In the genomic region with DNA sequence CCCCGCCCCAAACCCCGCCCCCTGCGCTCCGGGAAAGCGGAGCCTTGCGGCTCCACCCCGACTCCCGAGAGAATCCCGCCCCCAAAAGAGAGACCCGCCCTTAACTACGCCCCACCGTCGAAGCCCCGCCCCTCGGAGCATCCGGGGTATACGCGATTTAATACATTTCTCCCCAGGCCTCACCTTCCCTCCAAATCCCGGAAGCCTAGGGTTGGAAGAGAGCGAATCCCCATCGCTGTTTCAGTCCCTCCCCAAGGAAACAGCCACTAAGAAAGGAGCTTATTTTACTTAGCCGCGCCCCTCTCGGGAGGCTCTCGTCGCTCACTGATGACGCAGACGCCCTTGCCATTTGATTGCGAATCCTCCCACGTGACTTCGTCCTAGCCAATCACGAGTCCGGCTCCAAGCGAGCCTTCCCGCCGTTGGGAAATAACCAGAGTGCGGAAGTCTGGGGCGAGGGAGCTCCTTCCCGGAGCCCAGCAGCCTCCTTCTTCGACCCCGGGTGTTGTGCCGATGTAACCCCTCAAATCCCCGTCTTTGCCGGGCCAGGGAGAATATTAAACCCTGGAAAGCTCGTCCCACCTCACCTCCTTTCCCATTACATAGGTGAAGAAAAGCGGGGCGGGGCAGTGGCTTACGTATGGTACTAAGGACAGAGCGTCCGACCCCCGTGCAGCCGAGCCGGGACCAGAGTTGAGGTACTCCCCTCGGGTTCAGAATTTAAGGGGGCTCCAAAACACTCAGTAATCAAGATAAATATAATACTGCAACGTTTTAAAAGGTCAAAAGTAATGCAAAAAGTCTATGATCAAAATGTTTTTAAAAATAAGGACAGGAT, we compare ENCODE assay signal across 8 cellular contexts.
DNase-seq lines count a peak whose midpoint lies in the region; ATAC-seq and TF ChIP-seq lines count a peak whose summit lies in the region.

No MANE protein-coding gene starts in this region.

- peak overlapping the region; percentile 70 to 96 (median 90) for H3K27ac ChIP-seq in skin epidermis

- H3K4me3 ChIP-seq in WI38 (ENCODE audit: low read depth, low read length) (peak overlapping the region; percentile 83), cardiac fibroblast (replicated peaks in 1 of 2; ENCODE audit: low read depth in 2 of 2, low read length in 2 of 2) (peak overlapping the region; percentile 66 to 86), skin epidermis (peak overlapping the region; percentile 44 to 74 (median 61))

- no peak for TF ChIP-seq CTCF in WI38 (IDR thresholded peaks at IDR 0.05; ENCODE audit: low read depth, low read length)
- TF ChIP-seq CTCF in cardiac fibroblast (IDR thresholded peaks at IDR 0.05; ENCODE audit: low read depth, low read length), result no peak

- ATAC-seq in GM18909 (IDR thresholded peaks at IDR 0.05; ENCODE audit: poor library complexity, unreplicated experiment), result peak; percentile 89
- peak; percentile 91 for ATAC-seq in HG03159 (IDR thresholded peaks at IDR 0.05; ENCODE audit: unreplicated experiment)

- DNase-seq in AG08395 (ENCODE audit: low spot score) (peak; percentile 100), NCI-H2227 (lab: John Stamatoyannopoulos, UW; ENCODE audit: unreplicated experiment) (peak; percentile 100), cardiac fibroblast (ENCODE audit: low read depth in 2 of 2) (peak; percentile 100), iPS-NIHi11 (ENCODE audit: low spot score) (peak; percentile 99)

Comparison
In these comparisons a context has a peak if more than half of its experiments do, and no peak if none do; other contexts are left out.
1. Peak in every context shown above with its lines: DNase-seq, ATAC-seq, H3K4me3 ChIP-seq and H3K27ac ChIP-seq.